Comparison of ENCODE assay signal across 9 cellular contexts in the genomic region with DNA sequence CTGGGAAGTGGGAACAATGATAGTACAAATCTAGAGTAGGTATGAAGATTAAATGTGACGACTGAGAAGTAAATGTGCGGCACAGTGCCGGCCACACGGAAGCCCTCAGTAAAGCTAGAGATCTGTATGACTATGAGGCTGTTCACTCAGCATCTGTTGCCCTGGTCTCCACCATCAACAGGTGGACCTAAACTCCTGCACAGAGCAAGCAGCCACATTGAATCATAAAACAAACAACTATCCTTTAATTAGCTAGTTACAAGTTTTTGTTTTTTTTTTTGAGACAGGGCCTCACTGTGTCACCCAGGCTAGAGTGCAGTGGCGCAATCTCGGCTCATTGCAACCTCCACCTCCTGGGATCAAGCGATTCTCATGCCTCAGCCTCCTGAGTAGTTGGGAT. TPM values are rescaled to one million over a fixed set of nuclear protein-coding genes. Genes with fewer than 3 reads are reported as not detected.
"Had no signal": no experiment of that assay in that cellular context is flagged by ENCODE, and none has a peak within 500 bp of the region (broad histone marks: within the 10 kb centered on the region; RNA-seq: fewer than 3 reads in every experiment).

No MANE protein-coding gene starts in this region.

- H2AFZ ChIP-seq: GM23248 had no signal

- H3K4me1 ChIP-seq: HAP-1 had no signal

- H3K9ac ChIP-seq: GM23248 had no signal

- ATAC-seq: HCT116, K562 had no signal

- DNase-seq: GM23248, GOT3, H7, IMR-90 had no signal

- H3K27ac ChIP-seq: GM23248 had no signal

- H3K4me3 ChIP-seq: GM23248, HAP-1, K562 had no signal

- H3K9me3 ChIP-seq: HAP-1 had no signal

- H3K36me3 ChIP-seq: HAP-1 had no signal

RNA-seq across cellular contexts. Expression of gene RBP4, which starts 16.6 kb away (rescaled TPM):
- total RNA-seq: GM23248, IMR-90 had no signal
- polyA plus RNA-seq: IMR-90, K562 had no signal

RNA-seq across cellular contexts. Expression of gene FFAR4, which starts 18.0 kb away (rescaled TPM):
- total RNA-seq: GM23248, H4, H7, IMR-90, K562 had no signal
- polyA plus RNA-seq: GM23248, IMR-90, K562 had no signal

RNA-seq across cellular contexts. Expression of gene PDE6C, which starts 27.9 kb away (rescaled TPM):
- total RNA-seq: GM23248, H4, H7, HT-29, IMR-90, K562 had no signal
- polyA plus RNA-seq: GM23248, IMR-90, K562 had no signal
